ENCODE assay signal across 1 cellular context in genomic region chr3:51717947-51718346, GRCh38.
TF ChIP-seq lines count a peak whose summit lies in the region.

No MANE protein-coding gene starts in this region.

TF ChIP-seq in SK-N-SH, 30 proteins besides CTCF, POLR2A, EP300 and RAD21 (continued from another document):
- no peak for TF ChIP-seq ZBTB33 (IDR thresholded peaks at IDR 0.05; ENCODE audit: borderline replicate concordance, low read depth)
- TF ChIP-seq SMC3 (IDR thresholded peaks at IDR 0.05; ENCODE audit: low read depth, low read length): no peak
- TF ChIP-seq RXRA (IDR thresholded peaks at IDR 0.05; ENCODE audit: borderline replicate concordance, low read depth): no peak
- TF ChIP-seq MXI1 (IDR thresholded peaks at IDR 0.05; ENCODE audit: low read depth, low read length): no peak
- no peak for TF ChIP-seq CHD2 (IDR thresholded peaks at IDR 0.05; ENCODE audit: low read length, partially characterized antibody)
- TF ChIP-seq, protein P1, sequence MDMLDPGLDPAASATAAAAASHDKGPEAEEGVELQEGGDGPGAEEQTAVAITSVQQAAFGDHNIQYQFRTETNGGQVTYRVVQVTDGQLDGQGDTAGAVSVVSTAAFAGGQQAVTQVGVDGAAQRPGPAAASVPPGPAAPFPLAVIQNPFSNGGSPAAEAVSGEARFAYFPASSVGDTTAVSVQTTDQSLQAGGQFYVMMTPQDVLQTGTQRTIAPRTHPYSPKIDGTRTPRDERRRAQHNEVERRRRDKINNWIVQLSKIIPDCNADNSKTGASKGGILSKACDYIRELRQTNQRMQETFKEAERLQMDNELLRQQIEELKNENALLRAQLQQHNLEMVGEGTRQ (IDR thresholded peaks at IDR 0.05; ENCODE audit: borderline replicate concordance, low read depth, low read length): no peak
- no peak for TF ChIP-seq JUND (IDR thresholded peaks at IDR 0.05)
- no peak for TF ChIP-seq TCF12 (IDR thresholded peaks at IDR 0.05)
- TF ChIP-seq TAF1 (IDR thresholded peaks at IDR 0.05; ENCODE audit: borderline replicate concordance, low read depth, low read length): no peak
- TF ChIP-seq NRF1 (IDR thresholded peaks at IDR 0.05; ENCODE audit: low read depth, low read length): no peak
- TF ChIP-seq MEF2A (IDR thresholded peaks at IDR 0.05; ENCODE audit: borderline replicate concordance, low read depth): no peak
TF ChIP-seq in SK-N-SH: peak in this region for 0.
